Comparison of ENCODE assay signal across 4 cellular contexts in genomic region chr18:75427603-75428002, GRCh38. TPM values are rescaled to one million over a fixed set of nuclear protein-coding genes. Genes with fewer than 3 reads are reported as not detected.
"Had no signal": no experiment of that assay in that cellular context is flagged by ENCODE, and none has a peak within 500 bp of the region (broad histone marks: within the 10 kb centered on the region; RNA-seq: fewer than 3 reads in every experiment).

TSS of gene SMIM21 (minus strand) at chr18:75427703. CDS start at chr18:75427563, 140 bp downstream.

- ATAC-seq: GM12878 had no signal

- DNase-seq: GDM1, GF-D8 had no signal

- H3K4me3 ChIP-seq: GM12878 had no signal

RNA-seq across cellular contexts. Expression of gene SMIM21, which starts in this region (rescaled TPM):
- total RNA-seq: G401, GM12878 had no signal
- polyA plus RNA-seq: GM12878 had no signal
